In genomic region chr19:7196721-7197168, GRCh38 we compare ENCODE assay signal across 8 cellular contexts.
A peak's percentile ranks its signal among the peaks of the same experiment; 100 is the strongest.
DNase-seq lines count a peak whose midpoint lies in the region; ATAC-seq and TF ChIP-seq lines count a peak whose summit lies in the region.

No MANE protein-coding gene starts in this region.

- H3K9me3 ChIP-seq in AG04450 (ENCODE audit: control insufficient read depth, insufficient read depth, low read length) = peaks cover 3% of the 10 kb centered on the region; the same call in 1 of the 2 replicates
- H3K9me3 ChIP-seq in effector memory CD4-positive, alpha-beta T cell (ENCODE audit: control insufficient read depth, low read length) = no peaks in the 10 kb centered on the region

- peaks cover 0 to 3% of the 10 kb centered on the region in 2 donors for H3K27me3 Mint-ChIP-seq in natural killer cell (ENCODE audit: low read depth in 2 of 2)

- H3K27ac Mint-ChIP-seq in natural killer cell = peak overlapping the region; percentile 92 to 96

- peaks cover 29 to 39% of the 10 kb centered on the region in 2 donors for H3K4me1 Mint-ChIP-seq in natural killer cell

- peak overlapping the region; percentile 52 for H3K27ac ChIP-seq in AG04450 (ENCODE audit: low read depth, low read length)
- H3K27ac ChIP-seq in effector memory CD4-positive, alpha-beta T cell (ENCODE audit: insufficient read depth, low read length, poor library complexity, severe bottlenecking) = no peak overlapping the region

- DNase-seq in AG04450 (ENCODE audit: low read depth, low spot score) (no peak), LNCaP clone FGC (ENCODE audit: low read depth) (no peak), natural killer cell (no peak), NOMO-1 treated with DMSO at 0.1 percent for 48 hours (lab: John Stamatoyannopoulos, UW; ENCODE audit: unreplicated experiment) (no peak), GM13976 (ENCODE audit: low spot score) (no peak)
- DNase-seq in effector memory CD4-positive, alpha-beta T cell = no peak

- in situ Hi-C loops in GM13976 (cut with MboI; ENCODE audit: low sequenced_read_pairs, unreplicated experiment) = no loop called here

- ATAC-seq in natural killer cell = no peak
- no peak for ATAC-seq in HG03460 (IDR thresholded peaks at IDR 0.05; ENCODE audit: unreplicated experiment)
- no peak for ATAC-seq in HG03175 (IDR thresholded peaks at IDR 0.05; ENCODE audit: unreplicated experiment)

- no peaks in the 10 kb centered on the region for H3K27me3 ChIP-seq in AG04450 (ENCODE audit: control insufficient read depth, insufficient read depth, low read length)
- no peaks in the 10 kb centered on the region for H3K27me3 ChIP-seq in effector memory CD4-positive, alpha-beta T cell (replicated peaks; ENCODE audit: control insufficient read depth, insufficient read depth, low read length, poor library complexity, severe bottlenecking)

- POLR2A ChIA-PET in AG04450 (lab: Yijun Ruan, JAX) = interaction anchor here (0.6 to 0.8 kb wide), 2 partner anchors 98 to 99 kb away, joined by 3 read pairs; partner anchors contain the start of gene INSR

- H3K4me3 ChIP-seq in AG04450 (ENCODE audit: low read depth, low read length) (peak overlapping the region; percentile 53), LNCaP clone FGC (ENCODE audit: low read depth, low read length) (peak overlapping the region; percentile 79)
- peak overlapping the region; percentile 56 for H3K4me3 ChIP-seq in effector memory CD4-positive, alpha-beta T cell (ENCODE audit: insufficient read depth, low read depth, low read length, poor library complexity, severe bottlenecking)

- CTCF ChIA-PET in AG04450 (lab: Charles Lee) = interaction anchor here (0.5 to 1.3 kb wide), 2 partner anchors 39 to 334 kb away, joined by 3 read pairs; no protein-coding TSS in a partner anchor

- no peaks in the 10 kb centered on the region for H3K36me3 ChIP-seq in effector memory CD4-positive, alpha-beta T cell (ENCODE audit: control insufficient read depth, insufficient read depth, low read length)

- H3K4me1 ChIP-seq in effector memory CD4-positive, alpha-beta T cell (ENCODE audit: control insufficient read depth, insufficient read depth, low read length, poor library complexity, severe bottlenecking) = peaks cover 7% of the 10 kb centered on the region

- peak overlapping the region; percentile 96 for H3K4me3 Mint-ChIP-seq in natural killer cell

- H3K9me3 Mint-ChIP-seq in natural killer cell = no peaks in the 10 kb centered on the region

- TF ChIP-seq CTCF in AG04450 (IDR thresholded peaks at IDR 0.05; ENCODE audit: low read depth, low read length) = no peak
- no peak for TF ChIP-seq CTCF in LNCaP clone FGC (IDR thresholded peaks at IDR 0.05; ENCODE audit: control insufficient read depth, extremely low read depth, insufficient read depth)
- no peak for TF ChIP-seq CTCF in natural killer cell (IDR thresholded peaks at IDR 0.05)
- no peak for TF ChIP-seq CTCF in GM13976 (IDR thresholded peaks at IDR 0.05; ENCODE audit: borderline replicate concordance, control extremely low read depth, extremely low read depth, insufficient read depth, missing control alignments)

- intact Hi-C loops in natural killer cell (cut with micrococcal nuclease) = loop anchor here (1.0 to 5.0 kb wide), 3 partner anchors 10 to 1111 kb away; partner anchors contain the start of gene CD320

- H3K36me3 Mint-ChIP-seq in natural killer cell = no peaks in the 10 kb centered on the region
